8 cellular contexts compared by ENCODE assay signal in the genomic region with DNA sequence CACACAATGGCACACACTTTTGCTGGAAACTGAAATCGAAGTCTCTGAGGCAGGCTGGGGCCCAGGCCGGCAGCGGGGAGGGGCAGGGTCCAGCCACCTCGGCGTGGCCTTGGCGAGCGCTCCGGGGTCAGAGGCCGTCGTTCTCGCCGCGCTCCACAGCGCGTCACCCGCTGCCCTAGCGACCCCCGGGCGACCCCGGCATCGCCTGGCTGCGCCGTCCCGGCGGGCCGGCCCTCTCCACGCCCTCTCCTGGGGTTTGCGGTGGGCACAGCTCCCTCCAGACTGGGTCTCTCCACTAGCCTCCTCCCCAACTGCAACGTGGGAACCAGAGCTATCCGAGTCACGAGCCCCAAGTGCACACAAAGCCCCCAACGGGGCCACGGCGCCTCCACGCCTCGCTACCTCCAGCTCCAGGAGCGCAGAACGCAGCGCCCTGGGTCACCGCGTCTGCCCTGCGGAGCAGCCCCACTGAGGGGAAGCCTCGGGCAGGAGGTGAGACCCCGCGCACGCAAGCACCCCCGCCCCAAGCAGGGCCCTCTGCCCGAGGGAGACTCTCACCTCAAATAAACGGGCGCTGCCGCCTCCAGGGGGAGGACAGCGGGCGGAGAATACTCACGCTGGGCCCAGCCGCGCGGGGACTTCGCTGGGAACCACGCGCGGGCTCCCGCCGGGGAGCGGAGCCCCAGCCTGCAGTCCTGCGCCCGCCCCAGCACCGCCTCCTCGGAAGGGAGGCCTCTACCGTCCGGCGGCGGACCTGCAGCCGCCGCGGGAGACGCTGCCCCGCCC.
DNase-seq lines count a peak whose midpoint lies in the region; ATAC-seq lines count a peak whose summit lies in the region.

No MANE protein-coding gene starts in this region.

- peaks cover 56% of the 10 kb centered on the region for H3K27me3 Mint-ChIP-seq in activated CD8-positive, alpha-beta memory T cell treated with anti-CD3 and anti-CD28 coated beads, Interleukin-2, amount 10 ng/mL, durations not matched to agents 7 days and 5 days

- H3K4me3 Mint-ChIP-seq in activated CD8-positive, alpha-beta memory T cell treated with anti-CD3 and anti-CD28 coated beads, Interleukin-2, amount 10 ng/mL, durations not matched to agents 7 days and 5 days, result peak overlapping the region; percentile 66

- no peaks in the 10 kb centered on the region for H3K36me3 Mint-ChIP-seq in activated CD8-positive, alpha-beta memory T cell treated with anti-CD3 and anti-CD28 coated beads, Interleukin-2, amount 10 ng/mL, durations not matched to agents 7 days and 5 days

- ATAC-seq in GM19035 (IDR thresholded peaks at IDR 0.05; ENCODE audit: unreplicated experiment) (peak; percentile 97), HG03280 (IDR thresholded peaks at IDR 0.05; ENCODE audit: unreplicated experiment) (peak; percentile 99)
- peak; percentile 98 for ATAC-seq in activated CD8-positive, alpha-beta memory T cell treated with anti-CD3 and anti-CD28 coated beads, Interleukin-2, amount 10 ng/mL, durations not matched to agents 7 days and 5 days

- no peak overlapping the region for H3K27ac Mint-ChIP-seq in activated CD8-positive, alpha-beta memory T cell treated with anti-CD3 and anti-CD28 coated beads, Interleukin-2, amount 10 ng/mL, durations not matched to agents 7 days and 5 days

- H3K9me3 Mint-ChIP-seq in activated CD8-positive, alpha-beta memory T cell treated with anti-CD3 and anti-CD28 coated beads, Interleukin-2, amount 10 ng/mL, durations not matched to agents 7 days and 5 days (ENCODE audit: low read depth), result no peaks in the 10 kb centered on the region

- CTCF ChIA-PET in activated CD8-positive, alpha-beta memory T cell treated with anti-CD3 and anti-CD28 coated beads, Interleukin-2, amount 10 ng/mL, durations not matched to agents 7 days and 5 days (lab: Charles Lee), result interaction anchor here (0.8 to 1.2 kb wide), 4 partner anchors 20 to 314 kb away, joined by 3 to 6 read pairs (median 4); no protein-coding TSS in a partner anchor

- peaks cover 9% of the 10 kb centered on the region for H3K4me1 Mint-ChIP-seq in activated CD8-positive, alpha-beta memory T cell treated with anti-CD3 and anti-CD28 coated beads, Interleukin-2, amount 10 ng/mL, durations not matched to agents 7 days and 5 days

- peak; percentile 97 for DNase-seq in AG20443 (ENCODE audit: low spot score)
- peak; percentile 91 for DNase-seq in NCI-H69 (lab: John Stamatoyannopoulos, UW)
- DNase-seq in activated CD8-positive, alpha-beta memory T cell treated with anti-CD3 and anti-CD28 coated beads, Interleukin-2, amount 10 ng/mL, durations not matched to agents 7 days and 5 days, result peak; percentile 83
- DNase-seq in epidermal melanocyte (ENCODE audit: insufficient read length, low spot score), result peak; percentile 54
- DNase-seq in mucosa of gallbladder (ENCODE audit: low spot score), result peak; percentile 67
- DNase-seq in stimulated activated CD8-positive, alpha-beta memory T cell treated with anti-CD3 and anti-CD28 coated beads, Interleukin-4, amount 100 ng/mL, for 1 hour (ENCODE audit: low read depth in 2 of 2, low spot score in 1 of 2), result peak; percentile 31 to 52

Comparison
In these comparisons a context has a peak if more than half of its experiments do, and no peak if none do; other contexts are left out.
1. Peak in every context shown above with its lines: DNase-seq and ATAC-seq.
2. DNase-seq: peak in every context shown above with its lines; median percentile 97 in AG20443; 91 in NCI-H69; 83 in activated CD8-positive, alpha-beta memory T cell treated with anti-CD3 and anti-CD28 coated beads, Interleukin-2, amount 10 ng/mL, durations not matched to agents 7 days and 5 days; 67 in mucosa of gallbladder; 54 in epidermal melanocyte; 42 in stimulated activated CD8-positive, alpha-beta memory T cell treated with anti-CD3 and anti-CD28 coated beads, Interleukin-4, amount 100 ng/mL, for 1 hour.